Comparison of ENCODE assay signal across 9 cellular contexts in genomic region chr6:158071121-158072082, GRCh38.
DNase-seq lines count a peak whose midpoint lies in the region; ATAC-seq and TF ChIP-seq lines count a peak whose summit lies in the region.
"Had no signal": no experiment of that assay in that cellular context is flagged by ENCODE, and none has a peak within 500 bp of the region (broad histone marks: within the 10 kb centered on the region; RNA-seq: fewer than 3 reads in every experiment).

No MANE protein-coding gene starts in this region.

- no peak overlapping the region for H3K4ac ChIP-seq in trophoblast cell (ENCODE audit: low read depth, low read length)

- H3K36me3 ChIP-seq in PC-3 (ENCODE audit: low read depth, low read length) = 0 out of 2 replicates have a peak, but pooled peaks cover 4% of the 10 kb centered on the region
- H3K36me3 ChIP-seq in trophoblast cell (ENCODE audit: control insufficient read depth in 1 of 2, insufficient read depth in 2 of 2, low read length in 2 of 2) = peaks cover 35 to 60% of the 10 kb centered on the region in 2 experiments

- intact Hi-C loops in PC-3 (cut with micrococcal nuclease) (loop anchor here (1.0 kb wide), 1 partner anchor 86 kb away; no protein-coding TSS in a partner anchor), dorsolateral prefrontal cortex (cut with DNase I) (loop anchor here (2.0 to 10.0 kb wide), 7 partner anchors 34 to 397 kb away; partner anchors contain the start of genes SYNJ2 (in 2 of the 2) and SNX9 (in 1 of the 2))

- H4K20me1 ChIP-seq in PC-3 (ENCODE audit: low read length) = no peaks in the 10 kb centered on the region

- H2BK12ac ChIP-seq in trophoblast cell (ENCODE audit: low read length) = no peak overlapping the region

- no peak overlapping the region for H2AFZ ChIP-seq in PC-3 (ENCODE audit: low read length)
- H2AFZ ChIP-seq in trophoblast cell (ENCODE audit: insufficient read depth, low read length, poor library complexity) = no peak overlapping the region

- ATAC-seq in PC-3 (no peak), GM18907 (IDR thresholded peaks at IDR 0.05; ENCODE audit: unreplicated experiment) (no peak), HG02759 (IDR thresholded peaks at IDR 0.05; ENCODE audit: unreplicated experiment) (no peak)

- H3K79me1 ChIP-seq in trophoblast cell (ENCODE audit: low read length) = peaks cover 4% of the 10 kb centered on the region

- no peak overlapping the region for H4K8ac ChIP-seq in trophoblast cell (ENCODE audit: low read depth, low read length)

- H3K9me2 ChIP-seq in PC-3 (replicated peaks; ENCODE audit: low read length) = no peaks in the 10 kb centered on the region

- H3K9me3 ChIP-seq in PC-3 (ENCODE audit: low read length) (no peaks in the 10 kb centered on the region), trophoblast cell (ENCODE audit: insufficient read depth, low read depth, low read length) (no peaks in the 10 kb centered on the region)

- no peak overlapping the region; the same call in 1 of the 2 replicates for H3K9ac ChIP-seq in PC-3 (ENCODE audit: low read length)
- no peak overlapping the region for H3K9ac ChIP-seq in trophoblast cell (ENCODE audit: low read length)

- no peak overlapping the region for H4K91ac ChIP-seq in trophoblast cell (ENCODE audit: low read depth, low read length)

- H3K14ac ChIP-seq in trophoblast cell (ENCODE audit: low read length) = peak overlapping the region; percentile 3

- no CpG with 5 or more reads among the region's 34 CpGs for WGBS in trophoblast cell (ENCODE audit: extremely low coverage, insufficient coverage, insufficient read length)

- H4K12ac ChIP-seq in trophoblast cell (ENCODE audit: low read depth, low read length) = no peak overlapping the region

- H3K27me3 ChIP-seq in PC-3 (ENCODE audit: low read length) (no peaks in the 10 kb centered on the region), dorsolateral prefrontal cortex (no peaks in the 10 kb centered on the region), trophoblast cell (ENCODE audit: insufficient read depth, low read length) (no peaks in the 10 kb centered on the region)

- H2BK5ac ChIP-seq in trophoblast cell (ENCODE audit: low read depth, low read length, poor library complexity) = no peak overlapping the region

- peaks cover 6% of the 10 kb centered on the region for H3F3A ChIP-seq in PC-3 (ENCODE audit: low read length, unreplicated experiment)

- CTCF ChIA-PET in PC-3 (lab: Charles Lee) = interaction anchor here (0.8 kb wide), 1 partner anchor 89 kb away, joined by 3 read pairs; the partner anchor contains the start of gene SYNJ2

- no peak overlapping the region for H2BK120ac ChIP-seq in trophoblast cell (ENCODE audit: insufficient read depth, low read length, poor library complexity)

- H2AK5ac ChIP-seq in trophoblast cell (ENCODE audit: low read length) = no peak overlapping the region

- H3K4me2 ChIP-seq in PC-3 (ENCODE audit: low read length) = no peak overlapping the region
- H3K4me2 ChIP-seq in trophoblast cell (ENCODE audit: low read length) = no peak overlapping the region

- TF ChIP-seq CTCF in PC-3 (conservative IDR thresholded peaks at IDR 0.05; ENCODE audit: low read depth, low read length) (no peak), dorsolateral prefrontal cortex (IDR thresholded peaks at IDR 0.05 in 54 of 56, conservative IDR thresholded peaks at IDR 0.05 in 2 of 56; ENCODE audit: low read depth in 1 of 56, partially characterized antibody in 56 of 56) (no peak)

- H3K23ac ChIP-seq in trophoblast cell (ENCODE audit: low read length) = no peak overlapping the region

- H3K4me1 ChIP-seq in PC-3 (ENCODE audit: insufficient read depth, low read length) (peaks cover 46% of the 10 kb centered on the region), trophoblast cell (ENCODE audit: control insufficient read depth in 1 of 2, insufficient read depth in 2 of 2, low read length in 2 of 2) (peaks cover 5 to 16% of the 10 kb centered on the region in 2 experiments)

- POLR2A ChIA-PET in PC-3 (lab: Charles Lee; ENCODE audit: unreplicated experiment) = no interaction called here

- H3K79me2 ChIP-seq in PC-3 (ENCODE audit: low read length) = no peaks in the 10 kb centered on the region
- H3K79me2 ChIP-seq in trophoblast cell (ENCODE audit: control insufficient read depth, insufficient read depth, low read length, poor library complexity) = no peaks in the 10 kb centered on the region

- DNase-seq in CMK (ENCODE audit: low read depth) (peak; percentile 20), PC-3 (no peak), dorsolateral prefrontal cortex (peak in 1 of 10 donors; percentile 38), trophoblast cell (no peak), NCI-H2029 (lab: John Stamatoyannopoulos, UW) (no peak), OCI-M1 (lab: John Stamatoyannopoulos, UW) (no peak)

- H3K27ac ChIP-seq in PC-3 (ENCODE audit: low read length) = peak overlapping the region; percentile 32; the same call in 1 of the 2 replicates
- peak overlapping the region; percentile 2 to 90 (median 80) for H3K27ac ChIP-seq in dorsolateral prefrontal cortex
- H3K27ac ChIP-seq in trophoblast cell (ENCODE audit: low read depth, low read length) = no peak overlapping the region
- H3K27ac ChIP-seq: C4-2B had no signal

- H3K18ac ChIP-seq in trophoblast cell (ENCODE audit: low read length) = no peak overlapping the region

- BruUV-seq in PC-3 (replicated peaks; lab: Mats Ljungman, UMichigan) = no TSS peak

- H3K4me3 ChIP-seq in PC-3 (ENCODE audit: low read length) = no peak overlapping the region
- no peak overlapping the region for H3K4me3 ChIP-seq in dorsolateral prefrontal cortex
- H3K4me3 ChIP-seq in trophoblast cell (ENCODE audit: low read depth, low read length) = no peak overlapping the region
